ENCODE assay signal across 8 cellular contexts in the genomic region with DNA sequence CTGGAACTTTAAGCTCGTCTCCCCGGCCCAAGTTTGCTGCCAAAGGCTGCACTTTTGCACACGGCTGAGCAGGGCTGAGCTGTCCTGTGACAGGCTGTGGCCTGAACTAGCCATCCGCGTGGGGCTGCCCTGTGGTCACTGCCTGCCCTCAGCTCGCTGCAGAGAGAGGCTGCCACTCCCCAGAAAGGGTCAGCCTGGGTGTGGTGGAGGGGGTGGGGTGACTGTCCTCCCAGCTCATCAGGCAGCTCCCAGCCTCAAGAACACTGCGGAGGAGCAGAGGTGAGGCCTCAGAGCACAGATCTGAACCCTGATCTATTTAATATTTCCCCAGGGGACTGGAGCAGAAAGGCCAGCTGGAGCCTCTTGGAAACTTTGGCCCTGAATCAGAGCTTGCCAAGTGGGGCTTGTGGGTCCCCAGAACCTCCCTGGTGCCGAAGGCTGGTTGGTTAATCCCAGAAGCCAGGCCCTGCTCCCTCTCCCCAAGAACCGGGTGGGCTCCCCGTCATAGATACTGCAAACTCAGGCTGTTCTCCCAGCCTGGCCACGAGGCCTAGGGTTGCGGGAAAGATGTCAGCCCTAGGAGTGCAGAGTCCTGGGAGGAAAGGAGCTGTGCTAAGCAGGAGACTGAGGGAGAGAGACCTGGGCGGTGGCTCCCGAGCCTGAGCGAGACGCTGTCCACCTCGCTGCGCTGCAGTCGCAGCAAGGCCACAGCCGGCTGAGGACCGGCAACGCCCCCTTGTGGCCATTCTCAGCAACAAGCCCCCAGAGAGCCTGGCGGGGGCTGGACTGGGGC.
DNase-seq lines count a peak whose midpoint lies in the region; ATAC-seq and TF ChIP-seq lines count a peak whose summit lies in the region.

No MANE protein-coding gene starts in this region.

- H4K20me1 ChIP-seq in KMS-11 (ENCODE audit: insufficient read depth) = no peaks in the 10 kb centered on the region

- no peak overlapping the region for H3K4me3 Mint-ChIP-seq in nephron progenitor cell

- in situ Hi-C loops in Panc1 (cut with HindIII; ENCODE audit: low pct_unique_long_range_greater_than_20kb, low sequenced_read_pairs) = no loop called here

- TF ChIP-seq CTCF in GM12872 (IDR thresholded peaks at IDR 0.05; ENCODE audit: insufficient read depth, low read depth, low read length) (peak; percentile 95), KMS-11 (conservative IDR thresholded peaks at IDR 0.05; ENCODE audit: low read depth, low read length) (peak; percentile 99), Panc1 (IDR thresholded peaks at IDR 0.05) (peak; percentile 97), nephron progenitor cell (IDR thresholded peaks at IDR 0.05) (peak; percentile 97)

- POLR2A ChIA-PET in Panc1 (lab: Charles Lee) = interaction anchor here (0.5 kb wide), 1 partner anchor 642 kb away, joined by 7 read pairs; no protein-coding TSS in a partner anchor

- no peak overlapping the region for H3K9ac ChIP-seq in KMS-11

- peaks cover 16% of the 10 kb centered on the region for H3K27me3 Mint-ChIP-seq in nephron progenitor cell (ENCODE audit: low read depth, poor library complexity)

- H3K27me3 ChIP-seq in KMS-11 (ENCODE audit: insufficient read depth, low read depth) = no peaks in the 10 kb centered on the region
- H3K27me3 ChIP-seq in Panc1 (ENCODE audit: control insufficient read depth, insufficient read depth, low read length) = no peaks in the 10 kb centered on the region

- no peaks in the 10 kb centered on the region for H3K79me2 ChIP-seq in KMS-11 (ENCODE audit: insufficient read depth, low read depth)

- no peaks in the 10 kb centered on the region for H3K36me3 Mint-ChIP-seq in nephron progenitor cell (ENCODE audit: low read depth)

- DNase-seq in Panc1 (ENCODE audit: low read depth, low spot score) (peak; percentile 55), fibroblast of peridontal ligament (ENCODE audit: extremely low read depth) (peak; percentile 78), nephron progenitor cell (peak; percentile 92)
- DNase-seq in activated T-helper 1 cell treated with anti-CD3 and anti-CD28 coated beads, Interleukin-2, amount 50 U/mL, for 16 hours (ENCODE audit: low read depth in 1 of 2, low spot score in 1 of 2) = peak; percentile 23 to 31
- DNase-seq in stimulated activated naive CD4-positive, alpha-beta T cell treated with Interleukin-2 at 50 U/mL for 16 hours (lab: John Stamatoyannopoulos, UW) = peak; percentile 33

- no peak overlapping the region for H3K27ac Mint-ChIP-seq in nephron progenitor cell

- peaks cover 16% of the 10 kb centered on the region for H3K4me1 ChIP-seq in KMS-11 (ENCODE audit: low read depth, poor library complexity, severe bottlenecking)
- peaks cover 9% of the 10 kb centered on the region for H3K4me1 ChIP-seq in Panc1 (ENCODE audit: control insufficient read depth, insufficient read depth, low read length)

- H3K9me3 Mint-ChIP-seq in nephron progenitor cell = peaks cover 17% of the 10 kb centered on the region

- intact Hi-C loops in Panc1 (cut with micrococcal nuclease; ENCODE audit: unreplicated experiment) = loop anchor here (1.0 kb wide), 2 partner anchors 145 to 174 kb away; no protein-coding TSS in a partner anchor

- H3K4me3 ChIP-seq in KMS-11 (IDR thresholded peaks at IDR 0.05; ENCODE audit: insufficient read depth, low read depth, low read length) (no peak overlapping the region), Panc1 (ENCODE audit: low read depth in 2 of 2, low read length in 2 of 2) (peak overlapping the region in 1 of 2 experiments; percentile 12; a peak in 1 of 4 replicates)

- no TSS peak for BruUV-seq in Panc1 (replicated peaks; lab: Mats Ljungman, UMichigan)

- ATAC-seq in Panc1 = peak; percentile 95
- ATAC-seq in GM21390 (IDR thresholded peaks at IDR 0.05; ENCODE audit: unreplicated experiment) = no peak

- H3K4me1 Mint-ChIP-seq in nephron progenitor cell = peaks cover 17% of the 10 kb centered on the region

- H3K27ac ChIP-seq in KMS-11 (no peak overlapping the region), Panc1 (ENCODE audit: low read length) (peak overlapping the region; percentile 55; the same call in 1 of the 2 replicates)

- H2AFZ ChIP-seq in KMS-11 (ENCODE audit: low read depth) = peak overlapping the region; percentile 55; the same call in 1 of the 2 replicates

- no peaks in the 10 kb centered on the region for H3K9me3 ChIP-seq in Panc1 (ENCODE audit: control insufficient read depth, insufficient read depth, low read depth, low read length)

- CTCF ChIA-PET in Panc1 (lab: Charles Lee) = interaction anchor here (0.5 to 2.9 kb wide), 9 partner anchors 9 to 221 kb away, joined by 3 to 21 read pairs (median 5); no protein-coding TSS in a partner anchor

- H3K36me3 ChIP-seq in KMS-11 (ENCODE audit: insufficient read depth) = no peaks in the 10 kb centered on the region
- H3K36me3 ChIP-seq in Panc1 (ENCODE audit: control insufficient read depth, insufficient read depth, low read length) = no peaks in the 10 kb centered on the region

- 0 out of 2 replicates have a peak overlapping the region, but pooled peaks have one; percentile 21 for H3K4me2 ChIP-seq in KMS-11

Comparison
In these comparisons a context has a peak if more than half of its experiments do, and no peak if none do; other contexts are left out.
1. DNase-seq: peak in every context shown above with its lines; median percentile 92 in nephron progenitor cell; 78 in fibroblast of peridontal ligament; 55 in Panc1; 33 in stimulated activated naive CD4-positive, alpha-beta T cell treated with Interleukin-2 at 50 U/mL for 16 hours; 27 in activated T-helper 1 cell treated with anti-CD3 and anti-CD28 coated beads, Interleukin-2, amount 50 U/mL, for 16 hours.